ENCODE assay signal across 19 cellular contexts in the genomic region with DNA sequence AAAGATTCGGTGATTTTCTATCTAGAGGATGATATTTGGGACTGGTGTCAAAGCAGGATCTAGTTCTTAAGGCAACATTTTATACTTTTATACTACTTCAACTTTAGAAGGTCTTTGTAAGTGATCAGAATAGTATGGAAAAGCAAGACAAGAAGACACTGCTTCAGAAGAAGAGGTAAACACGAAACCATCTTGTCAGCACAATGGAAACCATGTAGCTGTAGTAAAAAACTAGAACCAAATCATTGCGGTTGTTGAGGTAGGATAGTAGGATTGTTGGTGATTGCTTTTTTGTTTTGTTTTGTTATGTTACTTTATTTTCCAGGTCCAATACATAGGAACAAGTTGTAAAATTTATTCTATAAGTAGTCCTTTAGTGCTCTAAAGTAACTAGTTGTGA. TPM values are rescaled to one million over a fixed set of nuclear protein-coding genes. Genes with fewer than 3 reads are reported as not detected.
"Had no signal": no experiment of that assay in that cellular context is flagged by ENCODE, and none has a peak within 500 bp of the region (broad histone marks: within the 10 kb centered on the region; RNA-seq: fewer than 3 reads in every experiment).

No MANE protein-coding gene starts in this region.

- H3K9me3 ChIP-seq: ovary, prostate gland, thyroid gland had no signal

- H3K36me3 ChIP-seq: left lung, ovary, prostate gland had no signal

- H3K27ac ChIP-seq: left lung, ovary, prostate gland, thyroid gland, upper lobe of right lung had no signal

- H3K4me3 ChIP-seq: left lung, ovary, prostate gland, thyroid gland, upper lobe of right lung had no signal

- H3K4me1 ChIP-seq: left lung, prostate gland, upper lobe of right lung had no signal

- ATAC-seq: activated CD4-positive, CD25-positive, alpha-beta regulatory T cell treated with anti-CD3 and anti-CD28 coated beads, Interleukin-2, amount 50 U/mL, for 24 hours; natural killer cell; upper lobe of right lung had no signal

- H3K27me3 ChIP-seq: left lung, ovary, thyroid gland, upper lobe of right lung had no signal

- DNase-seq: activated CD4-positive, alpha-beta memory T cell treated with anti-CD3 and anti-CD28 coated beads, Interleukin-2, amount 10 ng/mL, durations not matched to agents 7 days and 5 days; activated CD4-positive, alpha-beta T cell treated with anti-CD3 and anti-CD28 coated beads, Interleukin-2, amount 10 ng/mL, durations not matched to agents 24 days and 14 days; activated effector memory CD4-positive, alpha-beta T cell treated with anti-CD3 and anti-CD28 coated beads, Interleukin-2, amount 50 U/mL, for 16 hours; activated naive CD4-positive, alpha-beta T cell treated with anti-CD3 and anti-CD28 coated beads, Interleukin-2, amount 10 ng/mL, durations not matched to agents 7 days and 5 days; activated T-cell treated with anti-CD3 and anti-CD28 coated beads for 4 hours; cerebellar nuclear complex; cortex of kidney; endodermal cell; immature natural killer cell; midbrain; natural killer cell; stimulated activated CD4-positive, alpha-beta T cell treated with anti-CD3 and anti-CD28 coated beads, Interleukin-1b, Interleukin-23, amount 100 ng/mL, for 48 hours; T-helper 2 cell; thyroid gland; upper lobe of right lung had no signal

RNA-seq across cellular contexts. Expression of a gene that starts 40.0 kb away (rescaled TPM):
- total RNA-seq: activated CD4-positive, alpha-beta memory T cell treated with anti-CD3 and anti-CD28 coated beads, Interleukin-2, amount 10 ng/mL, durations not matched to agents 7 days and 5 days; activated CD4-positive, alpha-beta T cell treated with anti-CD3 and anti-CD28 coated beads, Interleukin-2, amount 10 ng/mL, durations not matched to agents 24 days and 14 days; natural killer cell had no signal
- polyA plus RNA-seq: immature natural killer cell had no signal
